ENCODE assay signal across 9 cellular contexts in genomic region chr1:7130127-7130526, GRCh38.
"Had no signal": no experiment of that assay in that cellular context is flagged by ENCODE, and none has a peak within 500 bp of the region (broad histone marks: within the 10 kb centered on the region; RNA-seq: fewer than 3 reads in every experiment).

No MANE protein-coding gene starts in this region.

- ATAC-seq: GM23338, HCT116 had no signal

- H3K9me3 Mint-ChIP-seq: GM23338, HFFc6 had no signal

- DNase-seq: GM23248, GOT3, H7, H9, HCEC 1CT, HFFc6 had no signal

- H3K9me3 ChIP-seq: HAP-1 had no signal

- H3K27ac ChIP-seq: GM23248 had no signal

- H3K4me1 ChIP-seq: HAP-1 had no signal

- H3K9ac ChIP-seq: GM23248 had no signal

- H3K4me2 ChIP-seq: GM23338 had no signal

- H3K4me3 Mint-ChIP-seq: GM23338, H9, HFFc6 had no signal

- H3K27ac Mint-ChIP-seq: GM23338, H9, HFFc6 had no signal

- H2AFZ ChIP-seq: GM23248, GM23338 had no signal

- H3K36me3 ChIP-seq: HAP-1 had no signal

- H3K4me3 ChIP-seq: GM23248, GM23338, HAP-1 had no signal
